Comparison of ENCODE assay signal across 9 cellular contexts in genomic region chr1:34684246-34684645, GRCh38.
DNase-seq lines count a peak whose midpoint lies in the region; ATAC-seq and TF ChIP-seq lines count a peak whose summit lies in the region.
"Had no signal": no experiment of that assay in that cellular context is flagged by ENCODE, and none has a peak within 500 bp of the region (broad histone marks: within the 10 kb centered on the region; RNA-seq: fewer than 3 reads in every experiment).

No MANE protein-coding gene starts in this region.

- no peaks in the 10 kb centered on the region for H4K20me1 ChIP-seq in neural cell (ENCODE audit: insufficient read depth)

- H3K36me3 ChIP-seq in neural cell (ENCODE audit: insufficient read depth, low read length), result no peaks in the 10 kb centered on the region
- no peaks in the 10 kb centered on the region for H3K36me3 ChIP-seq in ascending aorta

- no peak for TF ChIP-seq EP300 in neural cell (conservative IDR thresholded peaks at IDR 0.05; ENCODE audit: poor library complexity, severe bottlenecking)

- no peak overlapping the region for H3K4me3 ChIP-seq in Jurkat, Clone E6-1 (ENCODE audit: low read length)
- H3K4me3 ChIP-seq in neural cell (ENCODE audit: low read length) (peak overlapping the region; percentile 7), ascending aorta (no peak overlapping the region)
- H3K4me3 ChIP-seq: testis had no signal

- no peak for TF ChIP-seq CTCF in neural cell (IDR thresholded peaks at IDR 0.05; ENCODE audit: poor library complexity, severe bottlenecking)
- no peak for TF ChIP-seq CTCF in ascending aorta (IDR thresholded peaks at IDR 0.05)

- peak overlapping the region; percentile 18 for H3K27ac ChIP-seq in neural cell (ENCODE audit: low read length)
- no peak overlapping the region for H3K27ac ChIP-seq in ascending aorta
- H3K27ac ChIP-seq: testis had no signal

- peaks cover 13% of the 10 kb centered on the region for H3K4me1 Mint-ChIP-seq in activated naive CD8-positive, alpha-beta T cell treated with anti-CD3 and anti-CD28 coated beads, Interleukin-2, amount 10 ng/mL, durations not matched to agents 7 days and 5 days

- no peaks in the 10 kb centered on the region for H3K79me2 ChIP-seq in neural cell (replicated peaks; ENCODE audit: insufficient read depth, low read length)

- no peaks in the 10 kb centered on the region for H3K4me1 ChIP-seq in ascending aorta
- H3K4me1 ChIP-seq: testis had no signal

- H3K4me2 ChIP-seq in neural cell (ENCODE audit: low read length), result no peak overlapping the region

- H3K36me3 Mint-ChIP-seq in activated naive CD8-positive, alpha-beta T cell treated with anti-CD3 and anti-CD28 coated beads, Interleukin-2, amount 10 ng/mL, durations not matched to agents 7 days and 5 days, result no peaks in the 10 kb centered on the region

- peaks cover 6% of the 10 kb centered on the region for H3K27me3 Mint-ChIP-seq in activated naive CD8-positive, alpha-beta T cell treated with anti-CD3 and anti-CD28 coated beads, Interleukin-2, amount 10 ng/mL, durations not matched to agents 7 days and 5 days

- H3K9me3 ChIP-seq in neural cell (ENCODE audit: low read length) (no peaks in the 10 kb centered on the region), ascending aorta (no peaks in the 10 kb centered on the region)
- H3K9me3 ChIP-seq: testis had no signal

- H3K9me2 ChIP-seq in neural cell (ENCODE audit: insufficient read depth, low read length), result no peaks in the 10 kb centered on the region

- peak; percentile 92 for ATAC-seq in activated naive CD8-positive, alpha-beta T cell treated with anti-CD3 and anti-CD28 coated beads, Interleukin-2, amount 10 ng/mL, durations not matched to agents 7 days and 5 days (ENCODE audit: low read depth)
- ATAC-seq in GM18873 (IDR thresholded peaks at IDR 0.05; ENCODE audit: low FRiP score, unreplicated experiment) (no peak), GM21717 (IDR thresholded peaks at IDR 0.05; ENCODE audit: unreplicated experiment) (no peak)

- H3K27ac Mint-ChIP-seq in activated naive CD8-positive, alpha-beta T cell treated with anti-CD3 and anti-CD28 coated beads, Interleukin-2, amount 10 ng/mL, durations not matched to agents 7 days and 5 days, result peak overlapping the region; percentile 17

- peaks cover 2% of the 10 kb centered on the region for H3K9me3 Mint-ChIP-seq in activated naive CD8-positive, alpha-beta T cell treated with anti-CD3 and anti-CD28 coated beads, Interleukin-2, amount 10 ng/mL, durations not matched to agents 7 days and 5 days

- peak overlapping the region; percentile 26 for H3K4me3 Mint-ChIP-seq in activated naive CD8-positive, alpha-beta T cell treated with anti-CD3 and anti-CD28 coated beads, Interleukin-2, amount 10 ng/mL, durations not matched to agents 7 days and 5 days

- DNase-seq in DMS79 (lab: John Stamatoyannopoulos, UW), result peak; percentile 94
- DNase-seq in Jurkat, Clone E6-1 (ENCODE audit: low read depth, low spot score), result peak; percentile 73
- DNase-seq in activated naive CD8-positive, alpha-beta T cell treated with anti-CD3 and anti-CD28 coated beads, Interleukin-2, amount 10 ng/mL, durations not matched to agents 7 days and 5 days, result no peak
- DNase-seq in ascending aorta (ENCODE audit: low spot score in 2 of 2), result no peak
- DNase-seq: central memory CD4-positive, alpha-beta T cell; testis had no signal

- H3F3A ChIP-seq in neural cell (ENCODE audit: insufficient read depth, low read length, poor library complexity, severe bottlenecking), result no peaks in the 10 kb centered on the region

- TF ChIP-seq RAD21 in neural cell (conservative IDR thresholded peaks at IDR 0.05), result no peak

- H2AFZ ChIP-seq in neural cell (ENCODE audit: low read depth, low read length), result no peak overlapping the region

- intact Hi-C loops in ascending aorta (cut with DNase I), result no loop called here

- no peak overlapping the region for H3K9ac ChIP-seq in neural cell (ENCODE audit: low read length)

- POLR2A ChIA-PET in activated naive CD8-positive, alpha-beta T cell treated with anti-CD3 and anti-CD28 coated beads, Interleukin-2, amount 10 ng/mL, durations not matched to agents 7 days and 5 days (lab: Charles Lee), result no interaction called here

- H3K27me3 ChIP-seq in neural cell (ENCODE audit: insufficient read depth, low read depth, low read length) (no peaks in the 10 kb centered on the region), ascending aorta (no peaks in the 10 kb centered on the region)
- H3K27me3 ChIP-seq: testis had no signal

TF ChIP-seq in neural cell, 6 proteins besides CTCF, POLR2A, EP300 and RAD21:
- TF ChIP-seq TAF1 (IDR thresholded peaks at IDR 0.05; ENCODE audit: low read depth), result no peak
- no peak for TF ChIP-seq SMC3 (conservative IDR thresholded peaks at IDR 0.05; ENCODE audit: poor library complexity)
- no peak for TF ChIP-seq EZH2 (IDR thresholded peaks at IDR 0.05; ENCODE audit: borderline replicate concordance, insufficient read depth, low read length, poor library complexity, severe bottlenecking)
- TF ChIP-seq REST (IDR thresholded peaks at IDR 0.05; ENCODE audit: borderline replicate concordance), result no peak
- no peak for TF ChIP-seq MXI1 (conservative IDR thresholded peaks at IDR 0.05; ENCODE audit: poor library complexity, severe bottlenecking)
- no peak for TF ChIP-seq POLR2AphosphoS5 (IDR thresholded peaks at IDR 0.05)

Comparison
In these comparisons a context has a peak if more than half of its experiments do, and no peak if none do; other contexts are left out.
1. DNase-seq: peak in DMS79 (single experiment) and Jurkat, Clone E6-1 (single experiment); none in activated naive CD8-positive, alpha-beta T cell treated with anti-CD3 and anti-CD28 coated beads, Interleukin-2, amount 10 ng/mL, durations not matched to agents 7 days and 5 days (single experiment) and ascending aorta (0 of 2).